ENCODE assay signal across 18 cellular contexts in the genomic region with DNA sequence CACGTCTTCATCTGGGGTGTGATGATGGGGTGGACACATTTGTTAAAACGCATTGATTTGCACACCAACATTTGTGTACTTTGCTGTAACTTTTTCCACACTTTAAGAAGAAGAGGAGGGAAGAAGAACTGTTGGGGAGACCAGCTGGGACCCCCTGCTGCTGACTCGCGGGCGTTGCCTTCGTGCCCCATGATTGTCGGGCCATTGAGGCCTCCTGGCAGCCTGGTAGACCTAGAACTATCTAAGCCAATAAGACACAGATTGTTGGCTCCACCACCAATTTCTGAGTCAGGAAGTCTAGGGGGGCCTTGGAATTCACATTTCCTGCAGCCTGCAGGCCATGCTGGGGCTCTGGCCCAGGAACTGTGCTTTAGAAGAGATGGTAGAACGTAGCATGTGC.
DNase-seq lines count a peak whose midpoint lies in the region; ATAC-seq, FAIRE-seq and TF ChIP-seq lines count a peak whose summit lies in the region.
"Had no signal": no experiment of that assay in that cellular context is flagged by ENCODE, and none has a peak within 500 bp of the region (broad histone marks: within the 10 kb centered on the region; RNA-seq: fewer than 3 reads in every experiment).

No MANE protein-coding gene starts in this region.

- no peak overlapping the region for H2AK5ac ChIP-seq in trophoblast cell (ENCODE audit: low read length)

- WGBS in A549 (ENCODE audit: missing lambda C conversion rate), result 90% methylated on average over 8 of the region's 8 CpGs
- WGBS in trophoblast cell (ENCODE audit: extremely low coverage, insufficient coverage, insufficient read length), result no CpG with 5 or more reads among the region's 8 CpGs

- H3K23ac ChIP-seq in trophoblast cell (ENCODE audit: low read length), result no peak overlapping the region

- H2AFZ ChIP-seq in DND-41 (ENCODE audit: low read depth, low read length) (peak overlapping the region; percentile 49; the same call in 1 of the 2 replicates), trophoblast cell (ENCODE audit: insufficient read depth, low read length, poor library complexity) (no peak overlapping the region)

- H2BK5ac ChIP-seq in trophoblast cell (ENCODE audit: low read depth, low read length, poor library complexity), result peak overlapping the region; percentile 88

- H2BK120ac ChIP-seq in trophoblast cell (ENCODE audit: insufficient read depth, low read length, poor library complexity), result peak overlapping the region; percentile 91

- peaks cover 11% of the 10 kb centered on the region for H3K79me1 ChIP-seq in trophoblast cell (ENCODE audit: low read length)

- peak overlapping the region; percentile 92 for H2BK12ac ChIP-seq in trophoblast cell (ENCODE audit: low read length)

- H3K4me1 ChIP-seq in A549, result peaks cover 15% of the 10 kb centered on the region
- no peaks in the 10 kb centered on the region for H3K4me1 ChIP-seq in DND-41 (ENCODE audit: insufficient read depth, low read length)
- H3K4me1 ChIP-seq in RWPE2 (ENCODE audit: insufficient read depth, poor library complexity, severe bottlenecking), result no peaks in the 10 kb centered on the region
- peaks cover 6 to 14% of the 10 kb centered on the region in 2 experiments for H3K4me1 ChIP-seq in trophoblast cell (ENCODE audit: control insufficient read depth in 1 of 2, insufficient read depth in 2 of 2, low read length in 2 of 2)

- peak overlapping the region; percentile 86 for H4K8ac ChIP-seq in trophoblast cell (ENCODE audit: low read depth, low read length)

- H4K12ac ChIP-seq in trophoblast cell (ENCODE audit: low read depth, low read length), result no peak overlapping the region

- H3K9ac ChIP-seq in DND-41 (ENCODE audit: low read depth, low read length), result no peak overlapping the region
- H3K9ac ChIP-seq in trophoblast cell (ENCODE audit: low read length), result no peak overlapping the region

- no peak overlapping the region for H3K27ac Mint-ChIP-seq in progenitor cell of endocrine pancreas
- H3K27ac Mint-ChIP-seq: B cell; CD8-positive, alpha-beta T cell had no signal

- TF ChIP-seq CTCF in A549 (IDR thresholded peaks at IDR 0.05), result no peak
- no peak for TF ChIP-seq CTCF in DND-41 (IDR thresholded peaks at IDR 0.05; ENCODE audit: borderline replicate concordance, extremely low read depth, low read length, poor library complexity, severe bottlenecking)
- TF ChIP-seq CTCF in RWPE2 (IDR thresholded peaks at IDR 0.05; ENCODE audit: poor library complexity, severe bottlenecking), result no peak
- TF ChIP-seq CTCF in progenitor cell of endocrine pancreas (IDR thresholded peaks at IDR 0.05; ENCODE audit: unreplicated experiment), result no peak

- no peak for FAIRE-seq in A549 (lab: Jason Lieb, UNC)
- FAIRE-seq: GM12892, H1 had no signal

- peak overlapping the region; percentile 85 for H4K91ac ChIP-seq in trophoblast cell (ENCODE audit: low read depth, low read length)

- H4K20me1 ChIP-seq in DND-41 (ENCODE audit: insufficient read depth, low read length), result no peaks in the 10 kb centered on the region

- no peaks in the 10 kb centered on the region for H3K36me3 ChIP-seq in DND-41 (ENCODE audit: insufficient read depth, low read length)
- H3K36me3 ChIP-seq in RWPE2 (ENCODE audit: low read depth), result no peaks in the 10 kb centered on the region
- H3K36me3 ChIP-seq in trophoblast cell (ENCODE audit: control insufficient read depth in 1 of 2, insufficient read depth in 2 of 2, low read length in 2 of 2), result no peaks in the 10 kb centered on the region
- H3K36me3 ChIP-seq: MG63 had no signal

- H3K4me3 ChIP-seq in A549 (no peak overlapping the region; the same call in 2 of the 3 replicates), DND-41 (ENCODE audit: low read depth in 1 of 2, low read length in 2 of 2) (no peak overlapping the region), RWPE2 (ENCODE audit: severe bottlenecking) (no peak overlapping the region), trophoblast cell (ENCODE audit: low read depth, low read length) (no peak overlapping the region)
- H3K4me3 ChIP-seq: MG63 had no signal

- TF ChIP-seq EP300 in A549 (IDR thresholded peaks at IDR 0.05), result no peak

- no peak for ATAC-seq in A549
- ATAC-seq in DND-41 (ENCODE audit: insufficient read depth, low read depth), result no peak
- ATAC-seq in RWPE2 (ENCODE audit: low read depth), result no peak
- ATAC-seq: CD8-positive, alpha-beta T cell had no signal

- no peak for TF ChIP-seq POLR2A in A549 (IDR thresholded peaks at IDR 0.05; ENCODE audit: low read length)

- peak overlapping the region; percentile 77 for H3K14ac ChIP-seq in trophoblast cell (ENCODE audit: low read length)

- H3K36me3 Mint-ChIP-seq in progenitor cell of endocrine pancreas (ENCODE audit: insufficient read depth), result no peaks in the 10 kb centered on the region
- H3K36me3 Mint-ChIP-seq: CD8-positive, alpha-beta T cell had no signal

- H3K27ac ChIP-seq in A549 (peak overlapping the region; percentile 89 to 90), DND-41 (ENCODE audit: low read length) (no peak overlapping the region), RWPE2 (ENCODE audit: poor library complexity, severe bottlenecking) (peak overlapping the region; percentile 31), trophoblast cell (ENCODE audit: low read depth, low read length) (peak overlapping the region; percentile 51)

- peak overlapping the region; percentile 69 for H3K18ac ChIP-seq in trophoblast cell (ENCODE audit: low read length)

- H3K27me3 ChIP-seq in DND-41 (ENCODE audit: insufficient read depth, low read length, poor library complexity) (no peaks in the 10 kb centered on the region), RWPE2 (ENCODE audit: insufficient read depth, poor library complexity, severe bottlenecking) (no peaks in the 10 kb centered on the region), trophoblast cell (ENCODE audit: insufficient read depth, low read length) (no peaks in the 10 kb centered on the region)
- H3K27me3 ChIP-seq: MG63 had no signal

- peaks cover 13% of the 10 kb centered on the region for H3K9me3 ChIP-seq in A549
- H3K9me3 ChIP-seq in DND-41 (ENCODE audit: insufficient read depth, low read length, severe bottlenecking), result no peaks in the 10 kb centered on the region
- H3K9me3 ChIP-seq in RWPE2 (ENCODE audit: severe bottlenecking), result no peaks in the 10 kb centered on the region
- H3K9me3 ChIP-seq in trophoblast cell (ENCODE audit: insufficient read depth, low read depth, low read length), result no peaks in the 10 kb centered on the region
- H3K9me3 ChIP-seq: MG63 had no signal

- peak overlapping the region; percentile 19 for H3K4ac ChIP-seq in trophoblast cell (ENCODE audit: low read depth, low read length)

- CTCF ChIA-PET in A549 (lab: Yijun Ruan, JAX), result no interaction called here

- POLR2A ChIA-PET in A549 (lab: Yijun Ruan, JAX), result no interaction called here

- H3K79me2 ChIP-seq in DND-41 (ENCODE audit: insufficient read depth, low read length) (no peaks in the 10 kb centered on the region), trophoblast cell (ENCODE audit: control insufficient read depth, insufficient read depth, low read length, poor library complexity) (peaks cover 3% of the 10 kb centered on the region)

- TF ChIP-seq RAD21 in A549 (conservative IDR thresholded peaks at IDR 0.05 in 1 of 2, IDR thresholded peaks at IDR 0.05 in 1 of 2), result no peak

- no peaks in the 10 kb centered on the region for H3K9me3 Mint-ChIP-seq in progenitor cell of endocrine pancreas (ENCODE audit: low read depth)
- H3K9me3 Mint-ChIP-seq: CD8-positive, alpha-beta T cell had no signal

- DNase-seq in A549 (ENCODE audit: low read depth in 1 of 2, low spot score in 1 of 2) (no peak), DND-41 (no peak), RWPE2 (ENCODE audit: low spot score) (no peak), trophoblast cell (no peak), progenitor cell of endocrine pancreas (ENCODE audit: low spot score, unreplicated experiment) (no peak), NAMALWA (ENCODE audit: low spot score) (no peak), SK-N-DZ (ENCODE audit: low spot score) (no peak)
- DNase-seq: CD8-positive, alpha-beta T cell; NCI-H1092 treated with DMSO at 0.1 percent for 48 hours; NCI-H1694 treated with DMSO at 0.1 percent for 48 hours; NCI-H2107; NCI-H2227 treated with DMSO at 0.1 percent for 48 hours; NCI-H524; SHP77 had no signal

- peak overlapping the region; percentile 56 for H3K4me2 ChIP-seq in A549
- no peak overlapping the region for H3K4me2 ChIP-seq in DND-41 (ENCODE audit: insufficient read depth, low read length)
- no peak overlapping the region for H3K4me2 ChIP-seq in trophoblast cell (ENCODE audit: low read length)

- no peak overlapping the region for H3K4me3 Mint-ChIP-seq in progenitor cell of endocrine pancreas (ENCODE audit: low read depth)
- H3K4me3 Mint-ChIP-seq: B cell; CD8-positive, alpha-beta T cell had no signal

- no peaks in the 10 kb centered on the region for H3K4me1 Mint-ChIP-seq in progenitor cell of endocrine pancreas (ENCODE audit: low read depth)
- H3K4me1 Mint-ChIP-seq: B cell had no signal

- H3K27me3 Mint-ChIP-seq in progenitor cell of endocrine pancreas, result peaks cover 6% of the 10 kb centered on the region
- H3K27me3 Mint-ChIP-seq: B cell had no signal

TF ChIP-seq in A549, 52 proteins besides CTCF, POLR2A, EP300 and RAD21 (continues in another document):
- TF ChIP-seq, protein P1, sequence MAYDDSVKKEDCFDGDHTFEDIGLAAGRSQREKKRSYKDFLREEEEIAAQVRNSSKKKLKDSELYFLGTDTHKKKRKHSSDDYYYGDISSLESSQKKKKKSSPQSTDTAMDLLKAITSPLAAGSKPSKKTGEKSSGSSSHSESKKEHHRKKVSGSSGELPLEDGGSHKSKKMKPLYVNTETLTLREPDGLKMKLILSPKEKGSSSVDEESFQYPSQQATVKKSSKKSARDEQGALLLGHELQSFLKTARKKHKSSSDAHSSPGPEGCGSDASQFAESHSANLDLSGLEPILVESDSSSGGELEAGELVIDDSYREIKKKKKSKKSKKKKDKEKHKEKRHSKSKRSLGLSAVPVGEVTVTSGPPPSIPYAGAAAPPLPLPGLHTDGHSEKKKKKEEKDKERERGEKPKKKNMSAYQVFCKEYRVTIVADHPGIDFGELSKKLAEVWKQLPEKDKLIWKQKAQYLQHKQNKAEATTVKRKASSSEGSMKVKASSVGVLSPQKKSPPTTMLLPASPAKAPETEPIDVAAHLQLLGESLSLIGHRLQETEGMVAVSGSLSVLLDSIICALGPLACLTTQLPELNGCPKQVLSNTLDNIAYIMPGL (CRISPR knock-in tag; IDR thresholded peaks at IDR 0.05; ENCODE audit: borderline replicate concordance), result no peak
- TF ChIP-seq ZFP36 (IDR thresholded peaks at IDR 0.05; ENCODE audit: borderline replicate concordance, partially characterized antibody) (no peak), FOSL2 (IDR thresholded peaks at IDR 0.05) (no peak), FOSL2 (CRISPR knock-in tag; IDR thresholded peaks at IDR 0.05) (no peak), ZSCAN20 (CRISPR knock-in tag; IDR thresholded peaks at IDR 0.05) (no peak), JUNB (IDR thresholded peaks at IDR 0.05) (no peak), MAZ (IDR thresholded peaks at IDR 0.05; ENCODE audit: borderline replicate concordance, low read depth, low read length) (no peak), HDAC2 (IDR thresholded peaks at IDR 0.05) (no peak)
